ENCODE assay signal across 1 cellular context in the genomic region with DNA sequence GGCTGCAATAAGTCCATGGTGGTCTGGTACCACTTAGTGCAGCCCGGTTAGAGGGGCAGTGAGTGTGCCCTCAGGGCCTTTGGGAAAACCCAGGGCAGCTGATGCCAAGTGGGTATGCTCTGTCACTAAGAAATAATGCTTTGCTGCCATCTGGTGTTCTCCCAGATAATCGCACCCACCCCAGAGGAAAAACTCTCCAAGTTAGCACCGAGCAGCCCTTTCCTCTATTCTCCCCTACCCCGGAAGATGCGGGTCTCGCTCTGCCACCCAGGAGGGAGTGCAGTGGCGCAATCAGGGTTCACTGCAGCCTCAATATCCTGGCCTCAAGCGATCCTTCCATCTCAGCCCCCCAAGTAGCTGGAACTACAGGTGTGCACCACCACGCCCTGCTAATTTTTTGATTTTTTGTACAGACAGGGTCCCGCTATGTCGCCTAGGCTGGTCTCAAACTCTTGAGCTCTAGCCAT.
TF ChIP-seq lines count a peak whose summit lies in the region.

No MANE protein-coding gene starts in this region.

TF ChIP-seq in HEK293T, 16 proteins besides CTCF, POLR2A, EP300 and RAD21 (continued from another document):
- TF ChIP-seq SUZ12 (IDR thresholded peaks at IDR 0.05), result no peak
- no peak for TF ChIP-seq BHLHE40 (IDR thresholded peaks at IDR 0.05; ENCODE audit: borderline replicate concordance)
- TF ChIP-seq FOXA1 (IDR thresholded peaks at IDR 0.05), result no peak
- TF ChIP-seq, protein P1, sequence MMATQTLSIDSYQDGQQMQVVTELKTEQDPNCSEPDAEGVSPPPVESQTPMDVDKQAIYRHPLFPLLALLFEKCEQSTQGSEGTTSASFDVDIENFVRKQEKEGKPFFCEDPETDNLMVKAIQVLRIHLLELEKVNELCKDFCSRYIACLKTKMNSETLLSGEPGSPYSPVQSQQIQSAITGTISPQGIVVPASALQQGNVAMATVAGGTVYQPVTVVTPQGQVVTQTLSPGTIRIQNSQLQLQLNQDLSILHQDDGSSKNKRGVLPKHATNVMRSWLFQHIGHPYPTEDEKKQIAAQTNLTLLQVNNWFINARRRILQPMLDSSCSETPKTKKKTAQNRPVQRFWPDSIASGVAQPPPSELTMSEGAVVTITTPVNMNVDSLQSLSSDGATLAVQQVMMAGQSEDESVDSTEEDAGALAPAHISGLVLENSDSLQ (IDR thresholded peaks at IDR 0.05), result no peak
- TF ChIP-seq ARNT (IDR thresholded peaks at IDR 0.05), result no peak
- no peak for TF ChIP-seq HDGF (IDR thresholded peaks at IDR 0.05; ENCODE audit: borderline replicate concordance)
- TF ChIP-seq LEF1 (IDR thresholded peaks at IDR 0.05; ENCODE audit: borderline replicate concordance), result no peak
- TF ChIP-seq TARDBP (IDR thresholded peaks at IDR 0.05), result no peak
- TF ChIP-seq L3MBTL2 (conservative IDR thresholded peaks at IDR 0.05), result no peak
- no peak for TF ChIP-seq CTBP1 (IDR thresholded peaks at IDR 0.05; ENCODE audit: borderline replicate concordance)
- TF ChIP-seq NFRKB (IDR thresholded peaks at IDR 0.05), result no peak
- TF ChIP-seq ELF4 (IDR thresholded peaks at IDR 0.05), result no peak
